ENCODE assay signal across 8 cellular contexts in the genomic region with DNA sequence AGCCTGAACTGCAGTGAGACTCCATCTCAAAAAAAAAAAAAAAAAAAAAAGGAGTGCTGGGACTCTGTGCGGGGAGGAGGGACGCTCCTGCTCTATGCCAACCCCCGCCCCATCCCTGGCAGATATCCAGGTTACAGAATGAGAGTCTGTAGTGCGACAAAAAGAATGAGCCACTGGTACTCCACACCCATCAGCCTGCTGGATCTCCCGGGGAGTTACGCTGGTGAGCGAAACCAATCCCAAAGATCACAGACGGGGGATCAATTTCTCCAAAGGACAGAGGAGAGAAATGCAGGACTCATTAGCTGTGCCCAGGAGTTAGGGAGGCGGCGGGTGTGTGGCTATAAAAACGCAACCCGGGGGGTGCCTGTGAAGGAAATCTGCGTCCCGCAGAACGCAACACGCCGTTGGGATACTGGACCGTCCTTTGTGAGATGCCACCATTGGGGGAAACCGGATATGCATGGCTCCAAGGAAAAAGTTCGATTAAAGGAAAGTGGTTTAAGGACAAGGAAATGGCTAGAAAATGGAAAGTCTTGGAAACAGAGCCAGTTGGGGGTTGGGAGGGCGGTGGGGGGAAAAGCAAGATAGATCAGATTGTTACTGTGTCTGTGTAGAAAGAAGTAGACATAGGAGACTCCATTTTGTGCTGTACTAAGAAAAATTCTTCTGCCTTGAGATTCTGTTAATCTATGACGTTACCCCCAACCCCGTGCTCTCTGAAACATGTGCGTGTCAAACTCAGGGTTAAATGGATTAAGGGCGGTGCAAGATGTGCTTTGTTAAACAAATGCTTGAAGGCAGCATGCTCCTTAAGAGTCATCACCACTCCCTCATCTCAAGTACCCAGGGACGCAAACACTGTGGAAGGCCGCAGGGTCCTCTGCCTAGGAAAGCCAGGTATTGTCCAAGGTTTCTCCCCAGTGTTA. TPM values are rescaled to one million over a fixed set of nuclear protein-coding genes. Genes with fewer than 3 reads are reported as not detected.
DNase-seq lines count a peak whose midpoint lies in the region; FAIRE-seq and TF ChIP-seq lines count a peak whose summit lies in the region.
"Not testable (repeated sequence)": the region's sequence is repeated elsewhere in the genome, so short reads cannot be mapped to it uniquely, and the experiment has no call there.

No MANE protein-coding gene starts in this region.

- peak overlapping the region; percentile 84 for H3K4me3 Mint-ChIP-seq in Caco-2 (ENCODE audit: unreplicated experiment)
- H3K4me3 Mint-ChIP-seq in activated naive CD8-positive, alpha-beta T cell treated with anti-CD3 and anti-CD28 coated beads for 36 hours, result peak overlapping the region; percentile 67
- H3K4me3 Mint-ChIP-seq in osteocyte (ENCODE audit: unreplicated experiment), result peak overlapping the region; percentile 74

- peaks cover 14% of the 10 kb centered on the region for H3K36me3 Mint-ChIP-seq in Caco-2 (ENCODE audit: insufficient read depth, unreplicated experiment)
- H3K36me3 Mint-ChIP-seq in activated naive CD8-positive, alpha-beta T cell treated with anti-CD3 and anti-CD28 coated beads for 36 hours; osteocyte (ENCODE audit: unreplicated experiment): not testable (repeated sequence)

- not testable (repeated sequence) for H4K20me1 ChIP-seq in OCI-LY7 (ENCODE audit: insufficient read depth, low read length)

- H3K79me2 ChIP-seq in OCI-LY7 (ENCODE audit: insufficient read depth, low read depth, low read length), result not testable (repeated sequence)

- H3K27ac ChIP-seq in OCI-LY7 (ENCODE audit: low read depth, low read length, poor library complexity, severe bottlenecking); kidney (ENCODE audit: low read depth in 2 of 2, low read length in 2 of 2): not testable (repeated sequence)
- H3K27ac ChIP-seq in tibial nerve, result peak overlapping the region in 3 of 4 donors; percentile 57 to 72 (median 58)

- peak overlapping the region; percentile 71 for H3K4me2 ChIP-seq in OCI-LY7 (ENCODE audit: low read length)

- intact Hi-C loops in Caco-2 (cut with micrococcal nuclease; ENCODE audit: unreplicated experiment), result loop anchor here (10.0 kb wide), 2 partner anchors 210 to 260 kb away; partner anchors contain the start of gene SERPINB1
- intact Hi-C loops in OCI-LY7 (cut with micrococcal nuclease; ENCODE audit: unreplicated experiment), result loop anchor here (5.0 kb wide), 1 partner anchor 262 kb away; no protein-coding TSS in a partner anchor
- intact Hi-C loops in kidney (cut with DNase I), result loop anchor here (5.0 kb wide), 1 partner anchor 57 kb away; the partner anchor contains the start of gene NQO2

- H3K27me3 Mint-ChIP-seq in Caco-2 (ENCODE audit: insufficient read depth, unreplicated experiment); activated naive CD8-positive, alpha-beta T cell treated with anti-CD3 and anti-CD28 coated beads for 36 hours; osteocyte (ENCODE audit: unreplicated experiment): not testable (repeated sequence)

- H3K4me1 Mint-ChIP-seq in Caco-2 (ENCODE audit: low read depth, unreplicated experiment) (peaks cover 10% of the 10 kb centered on the region), osteocyte (ENCODE audit: unreplicated experiment) (peaks cover 15% of the 10 kb centered on the region)
- peaks cover 30% of the 10 kb centered on the region for H3K4me1 Mint-ChIP-seq in activated naive CD8-positive, alpha-beta T cell treated with anti-CD3 and anti-CD28 coated beads for 36 hours

- not testable (repeated sequence) for H3K9me3 ChIP-seq in Caco-2; OCI-LY7 (ENCODE audit: low read length); kidney (ENCODE audit: control insufficient read depth in 1 of 2, low read length in 2 of 2); tibial nerve

- POLR2A ChIA-PET in Caco-2 (lab: Charles Lee), result interaction anchor here (0.6 to 1.8 kb wide), 13 partner anchors 9 to 277 kb away, joined by 3 to 13 read pairs (median 6); partner anchors contain the start of genes NQO2 and RIPK1
- POLR2A ChIA-PET in OCI-LY7 (lab: Charles Lee), result interaction anchor here (0.6 to 2.5 kb wide), 8 partner anchors 16 to 1749 kb away, joined by 3 to 11 read pairs (median 6); no protein-coding TSS in a partner anchor

- FAIRE-seq in kidney (lab: Jason Lieb, UNC), result not testable (repeated sequence)

- H3K4me1 ChIP-seq in Caco-2 (peaks cover 13% of the 10 kb centered on the region), OCI-LY7 (ENCODE audit: insufficient read depth, low read length, poor library complexity, severe bottlenecking) (peaks cover 22% of the 10 kb centered on the region), tibial nerve (peaks cover 0 to 30% (median 4%) of the 10 kb centered on the region in 4 donors)
- not testable (repeated sequence) for H3K4me1 ChIP-seq in kidney (ENCODE audit: control insufficient read depth in 1 of 2, insufficient read depth in 1 of 2, low read depth in 1 of 2, low read length in 2 of 2)

- H3K27ac Mint-ChIP-seq in Caco-2 (ENCODE audit: unreplicated experiment) (peak overlapping the region; percentile 89), osteocyte (ENCODE audit: unreplicated experiment) (peak overlapping the region; percentile 80)
- not testable (repeated sequence) for H3K27ac Mint-ChIP-seq in activated naive CD8-positive, alpha-beta T cell treated with anti-CD3 and anti-CD28 coated beads for 36 hours

- CTCF ChIA-PET in Caco-2 (lab: Charles Lee) (interaction anchor here (0.6 to 2.5 kb wide), 14 partner anchors 7 to 701 kb away, joined by 3 to 21 read pairs (median 4); partner anchors contain the start of gene NQO2), OCI-LY7 (lab: Charles Lee; ENCODE audit: unreplicated experiment) (interaction anchor here (0.5 to 1.0 kb wide), 6 partner anchors 16 to 276 kb away, joined by 3 to 8 read pairs (median 6); no protein-coding TSS in a partner anchor)

- H3K9ac ChIP-seq in kidney (ENCODE audit: low read length in 2 of 2), result not testable (repeated sequence)

- H3K36me3 ChIP-seq in Caco-2 (ENCODE audit: control insufficient read depth, insufficient read depth, low read length); OCI-LY7 (ENCODE audit: insufficient read depth, low read length); kidney (ENCODE audit: control insufficient read depth in 1 of 2, insufficient read depth in 2 of 2, low read length in 2 of 2); tibial nerve: not testable (repeated sequence)

- not testable (repeated sequence) for H3K4me3 ChIP-seq in Caco-2 (ENCODE audit: low read depth, low read length)
- H3K4me3 ChIP-seq in OCI-LY7 (ENCODE audit: low read depth, low read length, poor library complexity, severe bottlenecking) (peak overlapping the region; percentile 68), epithelial cell of proximal tubule (ENCODE audit: low read depth, low read length) (peak overlapping the region; percentile 58), kidney (ENCODE audit: low read length in 2 of 2) (peak overlapping the region; percentile 32 to 44), tibial nerve (peak overlapping the region in 3 of 4 donors; percentile 36 to 57 (median 43))

- H3K27me3 ChIP-seq in Caco-2 (replicated peaks; ENCODE audit: control insufficient read depth, insufficient read depth, low read length); tibial nerve: not testable (repeated sequence)

- H3K9me3 Mint-ChIP-seq in Caco-2 (ENCODE audit: unreplicated experiment); activated naive CD8-positive, alpha-beta T cell treated with anti-CD3 and anti-CD28 coated beads for 36 hours; osteocyte (ENCODE audit: unreplicated experiment): not testable (repeated sequence)

- not testable (repeated sequence) for H3K9me2 ChIP-seq in OCI-LY7 (ENCODE audit: insufficient read depth, low read length)

- H2AFZ ChIP-seq in OCI-LY7 (ENCODE audit: low read length), result peak overlapping the region; percentile 71; the same call in 1 of the 2 replicates

- 28 to 31% methylated on average over 27 of the region's 27 CpGs for WGBS in tibial nerve, 2 donors

- BruUV-seq in Caco-2 (replicated peaks; lab: Mats Ljungman, UMichigan), result TSS peak; percentile 29
- not testable (repeated sequence) for BruUV-seq in OCI-LY7 (replicated peaks; lab: Mats Ljungman, UMichigan)

- not testable (repeated sequence) for TF ChIP-seq POLR2A in tibial nerve (IDR thresholded peaks at IDR 0.05)

- DNase-seq in Caco-2; OCI-LY7 (ENCODE audit: low spot score); activated naive CD8-positive, alpha-beta T cell treated with anti-CD3 and anti-CD28 coated beads for 36 hours; epithelial cell of proximal tubule (ENCODE audit: low read depth); kidney; osteocyte (ENCODE audit: extremely low spot score, unreplicated experiment): not testable (repeated sequence)
- DNase-seq in NCI-H1105 (lab: John Stamatoyannopoulos, UW) (peak; percentile 70), tibial nerve (ENCODE audit: low spot score in 2 of 2) (peak in 1 of 2 donors; percentile 75)

- not testable (repeated sequence) for TF ChIP-seq EP300 in tibial nerve (IDR thresholded peaks at IDR 0.05)

- TF ChIP-seq CTCF in Caco-2 (IDR thresholded peaks at IDR 0.05; ENCODE audit: insufficient read depth in 1 of 2, low read depth in 1 of 2, low read length in 1 of 2, severe bottlenecking in 1 of 2, unreplicated experiment in 1 of 2); OCI-LY7 (conservative IDR thresholded peaks at IDR 0.05; ENCODE audit: low read length); epithelial cell of proximal tubule (conservative IDR thresholded peaks at IDR 0.05; ENCODE audit: low read depth, low read length); kidney (IDR thresholded peaks at IDR 0.05; ENCODE audit: borderline replicate concordance, extremely low read depth, insufficient read depth); osteocyte (IDR thresholded peaks at IDR 0.05); tibial nerve (IDR thresholded peaks at IDR 0.05): not testable (repeated sequence)

RNA-seq across cellular contexts. Expression of gene RIPK1, which starts 13.8 kb away (rescaled TPM):
- total RNA-seq in Caco-2 (2022), result 15.5 and 15.6 TPM in 2 replicates
- total RNA-seq in OCI-LY7 (2014; rRNA removed; shearing (Covaris generic)), result 6.1 and 7.5 TPM in 2 replicates
- total RNA-seq in OCI-LY7 (2022), result 8.3 and 8.4 TPM in 2 replicates
- 10 to 100 TPM; 13.8 to 15.5 TPM for total RNA-seq in activated naive CD8-positive, alpha-beta T cell treated with anti-CD3 and anti-CD28 coated beads for 36 hours
- 12.9 and 15.4 TPM in 2 replicates for total RNA-seq in epithelial cell of proximal tubule
- 30.4 TPM for total RNA-seq in kidney
- 14.7 TPM for polyA plus RNA-seq in kidney (ENCODE audit: insufficient read depth, low read depth, low replicate concordance)
- 28.1 and 31.6 TPM in 2 replicates for total RNA-seq in osteocyte
- 10 to 100 TPM; 20.1 to 22.6 (median 21.2) TPM for total RNA-seq in tibial nerve

RNA-seq across cellular contexts. Expression of gene NQO2, which starts 54.8 kb away (rescaled TPM):
- 35.8 and 37.2 TPM in 2 replicates for total RNA-seq in Caco-2 (2022)
- 8.4 and 11.1 TPM in 2 replicates for total RNA-seq in OCI-LY7 (2014; rRNA removed; shearing (Covaris generic))
- total RNA-seq in OCI-LY7 (2022), result 9.9 and 12.2 TPM in 2 replicates
- total RNA-seq in activated naive CD8-positive, alpha-beta T cell treated with anti-CD3 and anti-CD28 coated beads for 36 hours, result 10 to 100 TPM; 12.8 to 13.7 TPM
- 12.7 and 20.7 TPM in 2 replicates for total RNA-seq in epithelial cell of proximal tubule
- total RNA-seq in kidney, result 37.0 TPM
- 291 TPM for polyA plus RNA-seq in kidney (ENCODE audit: insufficient read depth, low read depth, low replicate concordance)
- 35.5 and 40.1 TPM in 2 replicates for total RNA-seq in osteocyte
- total RNA-seq in tibial nerve, result 10 to 100 TPM; 18.8 to 33.6 (median 25.8) TPM
